ENCODE assay signal across 8 cellular contexts in the genomic region with DNA sequence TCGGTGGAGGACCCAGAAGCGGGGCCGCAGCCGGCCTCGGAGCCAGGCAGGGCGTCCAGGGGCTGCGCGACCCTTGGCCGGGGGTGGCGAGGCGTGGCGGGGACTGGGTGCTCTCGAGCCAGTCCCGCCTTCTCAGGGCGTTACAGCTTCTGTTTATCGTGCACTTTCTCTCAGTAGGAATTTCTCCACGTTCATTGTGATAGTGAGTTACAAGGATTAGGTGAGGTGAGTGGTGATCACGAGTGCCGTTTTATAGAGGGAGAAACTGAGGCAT. TPM values are rescaled to one million over a fixed set of nuclear protein-coding genes. Genes with fewer than 3 reads are reported as not detected.
A peak's percentile ranks its signal among the peaks of the same experiment; 100 is the strongest.
DNase-seq lines count a peak whose midpoint lies in the region; ATAC-seq and TF ChIP-seq lines count a peak whose summit lies in the region.

No MANE protein-coding gene starts in this region.

- H3K27ac ChIP-seq in HUES48 (ENCODE audit: low read depth, low read length) (peak overlapping the region; percentile 70), mucosa of rectum (ENCODE audit: low read depth in 2 of 2, low read length in 2 of 2) (peak overlapping the region; percentile 92 to 97)

- peaks cover 28% of the 10 kb centered on the region for H3K36me3 Mint-ChIP-seq in Calu3 (ENCODE audit: insufficient read depth, unreplicated experiment)
- H3K36me3 Mint-ChIP-seq in central memory CD8-positive, alpha-beta T cell (ENCODE audit: insufficient read depth), result peaks cover 23% of the 10 kb centered on the region

- BruUV-seq in Calu3 (replicated peaks; lab: Mats Ljungman, UMichigan), result no TSS peak

- intact Hi-C loops in Calu3 (cut with micrococcal nuclease; ENCODE audit: unreplicated experiment), result no loop called here

- peak overlapping the region; percentile 81 for H3K4me3 Mint-ChIP-seq in Calu3 (ENCODE audit: low read depth, unreplicated experiment)
- H3K4me3 Mint-ChIP-seq in central memory CD8-positive, alpha-beta T cell, result peak overlapping the region; percentile 78

- no peaks in the 10 kb centered on the region for H3K9me3 Mint-ChIP-seq in Calu3 (ENCODE audit: low read depth, unreplicated experiment)
- no peaks in the 10 kb centered on the region for H3K9me3 Mint-ChIP-seq in central memory CD8-positive, alpha-beta T cell

- CTCF ChIA-PET in Calu3 (lab: Charles Lee), result interaction anchor here (0.6 to 1.2 kb wide), 4 partner anchors 9 to 212 kb away, joined by 3 to 4 read pairs (median 3); partner anchors contain the start of gene FAM32A

- H3K9ac ChIP-seq in HUES48 (ENCODE audit: low read depth, low read length), result peak overlapping the region; percentile 21; the same call in 1 of the 2 replicates
- H3K9ac ChIP-seq in mucosa of rectum (ENCODE audit: low read depth in 1 of 2, low read length in 2 of 2), result peak overlapping the region; percentile 81 to 88

- H3K4me1 ChIP-seq in HUES48 (ENCODE audit: control insufficient read depth, insufficient read depth, low read length) (0 out of 2 replicates have a peak, but pooled peaks cover 8% of the 10 kb centered on the region), mucosa of rectum (ENCODE audit: control insufficient read depth in 2 of 2, insufficient read depth in 2 of 2, low read length in 2 of 2) (peaks cover 21 to 26% of the 10 kb centered on the region in 2 donors)

- peaks cover 4% of the 10 kb centered on the region; the same call in 1 of the 2 replicates for H3K36me3 ChIP-seq in HUES48 (ENCODE audit: control insufficient read depth, insufficient read depth, low read length)
- H3K36me3 ChIP-seq in mucosa of rectum (ENCODE audit: control insufficient read depth in 2 of 2, insufficient read depth in 2 of 2, low read length in 2 of 2), result peaks cover 0 to 11% of the 10 kb centered on the region in 2 donors

- H3K4me3 ChIP-seq in HUES48 (ENCODE audit: low read depth, low read length) (peak overlapping the region; percentile 83), mucosa of rectum (ENCODE audit: low read length in 2 of 2) (peak overlapping the region; percentile 93 to 95)

- no peak overlapping the region for H3K27ac Mint-ChIP-seq in Calu3 (ENCODE audit: unreplicated experiment)
- H3K27ac Mint-ChIP-seq in central memory CD8-positive, alpha-beta T cell (ENCODE audit: low read depth), result peak overlapping the region; percentile 94

- H3K4me1 Mint-ChIP-seq in Calu3 (ENCODE audit: low read depth, unreplicated experiment), result peaks cover 16% of the 10 kb centered on the region
- H3K4me1 Mint-ChIP-seq in central memory CD8-positive, alpha-beta T cell, result peaks cover 49% of the 10 kb centered on the region

- no peaks in the 10 kb centered on the region for H3K27me3 Mint-ChIP-seq in Calu3 (ENCODE audit: unreplicated experiment)
- no peaks in the 10 kb centered on the region for H3K27me3 Mint-ChIP-seq in central memory CD8-positive, alpha-beta T cell

- DNase-seq in Calu3 (no peak), NCI-H446 treated with DMSO at 0.1 percent for 48 hours (lab: John Stamatoyannopoulos, UW) (no peak), C1 segment of cervical spinal cord (lab: John Stamatoyannopoulos, UW) (no peak), NCI-H510A treated with DMSO at 0.1 percent for 48 hours (lab: John Stamatoyannopoulos, UW) (no peak), GDM1 (lab: John Stamatoyannopoulos, UW) (no peak)
- DNase-seq in central memory CD8-positive, alpha-beta T cell (ENCODE audit: low spot score in 2 of 2), result no peak

- no peaks in the 10 kb centered on the region for H3K9me3 ChIP-seq in HUES48 (ENCODE audit: control insufficient read depth, insufficient read depth, low read length)
- no peaks in the 10 kb centered on the region for H3K9me3 ChIP-seq in mucosa of rectum (ENCODE audit: control insufficient read depth in 2 of 2, low read length in 2 of 2)

- no peak for TF ChIP-seq CTCF in Calu3 (IDR thresholded peaks at IDR 0.05; ENCODE audit: unreplicated experiment)

- no peak for ATAC-seq in central memory CD8-positive, alpha-beta T cell (replicated peaks; ENCODE audit: extremely low read depth, poor library complexity, severe bottlenecking)

- H3K27me3 ChIP-seq in HUES48 (ENCODE audit: control insufficient read depth, insufficient read depth, low read length) (no peaks in the 10 kb centered on the region), mucosa of rectum (ENCODE audit: control insufficient read depth in 2 of 2, insufficient read depth in 2 of 2, low read length in 2 of 2) (no peaks in the 10 kb centered on the region)

RNA-seq across cellular contexts. Expression of gene AP1M1, which starts 0.6 kb away (rescaled TPM):
- 28.7 and 31.5 TPM in 2 replicates for total RNA-seq in Calu3 (2022)

RNA-seq across cellular contexts. Expression of gene FAM32A, which starts 13.1 kb away (rescaled TPM):
- total RNA-seq in Calu3 (2022), result 42.2 and 47.5 TPM in 2 replicates

RNA-seq across cellular contexts. Expression of gene CIB3, which starts 25.0 kb away (rescaled TPM):
- total RNA-seq in Calu3 (2022), result not detected in 2 replicates

RNA-seq across cellular contexts. Expression of gene HSH2D, which starts 54.8 kb away (rescaled TPM):
- total RNA-seq in Calu3 (2022), result 29.5 and 50.6 TPM in 2 replicates
